ENCODE assay signal across 1 cellular context in genomic region chr2:31312898-31313297, GRCh38.
A peak's percentile ranks its signal among the peaks of the same experiment; 100 is the strongest.
TF ChIP-seq lines count a peak whose summit lies in the region.

No MANE protein-coding gene starts in this region.

TF ChIP-seq in SK-N-SH treated with all-trans-retinoic acid at 6 μM for 48 hours, 23 proteins besides CTCF, POLR2A, EP300 and RAD21 (continued from another document):
- TF ChIP-seq TOX (CRISPR knock-in tag; IDR thresholded peaks at IDR 0.05; ENCODE audit: borderline replicate concordance), result no peak
- TF ChIP-seq CREB5 (CRISPR knock-in tag; IDR thresholded peaks at IDR 0.05; ENCODE audit: low read depth), result peak; percentile 97
- TF ChIP-seq ZNF8 (CRISPR knock-in tag; IDR thresholded peaks at IDR 0.05), result no peak; the same call in 1 of the 2 replicates
- no peak for TF ChIP-seq ZNF565 (CRISPR knock-in tag; conservative IDR thresholded peaks at IDR 0.05; ENCODE audit: low read depth)
- TF ChIP-seq POU6F1 (CRISPR knock-in tag; IDR thresholded peaks at IDR 0.05; ENCODE audit: borderline replicate concordance, low read depth), result no peak
- TF ChIP-seq ARNTL (CRISPR knock-in tag; IDR thresholded peaks at IDR 0.05; ENCODE audit: borderline replicate concordance, low read depth), result no peak
- no peak for TF ChIP-seq PPARA (CRISPR knock-in tag; IDR thresholded peaks at IDR 0.05; ENCODE audit: borderline replicate concordance)
- TF ChIP-seq SNAI2 (CRISPR knock-in tag; IDR thresholded peaks at IDR 0.05), result peak; percentile 39; the same call in 1 of the 2 replicates
- no peak for TF ChIP-seq OSR1 (CRISPR knock-in tag; IDR thresholded peaks at IDR 0.05)
- TF ChIP-seq CSRNP3 (CRISPR knock-in tag; IDR thresholded peaks at IDR 0.05), result no peak
- 0 out of 2 replicates have a peak, but pooled peaks have one; percentile 48 for TF ChIP-seq ESRRG (CRISPR knock-in tag; IDR thresholded peaks at IDR 0.05)
